2 cellular contexts compared by ENCODE assay signal in genomic region chr1:23743287-23744052, GRCh38.
TF ChIP-seq lines count a peak whose summit lies in the region.

A gene with protein sequence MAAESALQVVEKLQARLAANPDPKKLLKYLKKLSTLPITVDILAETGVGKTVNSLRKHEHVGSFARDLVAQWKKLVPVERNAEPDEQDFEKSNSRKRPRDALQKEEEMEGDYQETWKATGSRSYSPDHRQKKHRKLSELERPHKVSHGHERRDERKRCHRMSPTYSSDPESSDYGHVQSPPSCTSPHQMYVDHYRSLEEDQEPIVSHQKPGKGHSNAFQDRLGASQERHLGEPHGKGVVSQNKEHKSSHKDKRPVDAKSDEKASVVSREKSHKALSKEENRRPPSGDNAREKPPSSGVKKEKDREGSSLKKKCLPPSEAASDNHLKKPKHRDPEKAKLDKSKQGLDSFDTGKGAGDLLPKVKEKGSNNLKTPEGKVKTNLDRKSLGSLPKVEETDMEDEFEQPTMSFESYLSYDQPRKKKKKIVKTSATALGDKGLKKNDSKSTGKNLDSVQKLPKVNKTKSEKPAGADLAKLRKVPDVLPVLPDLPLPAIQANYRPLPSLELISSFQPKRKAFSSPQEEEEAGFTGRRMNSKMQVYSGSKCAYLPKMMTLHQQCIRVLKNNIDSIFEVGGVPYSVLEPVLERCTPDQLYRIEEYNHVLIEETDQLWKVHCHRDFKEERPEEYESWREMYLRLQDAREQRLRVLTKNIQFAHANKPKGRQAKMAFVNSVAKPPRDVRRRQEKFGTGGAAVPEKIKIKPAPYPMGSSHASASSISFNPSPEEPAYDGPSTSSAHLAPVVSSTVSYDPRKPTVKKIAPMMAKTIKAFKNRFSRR (plus strand): TSS chr1:23743471. CDS start chr1:23743504, 33 bp downstream.

TF ChIP-seq in HEK293, 187 proteins besides CTCF, POLR2A, EP300 and RAD21 (continued from another document and continues in another):
- TF ChIP-seq ZNF510 (tag by site-specific recombination; IDR thresholded peaks at IDR 0.05; ENCODE audit: insufficient replicate concordance) (no peak), ZNF518A (tag by site-specific recombination; conservative IDR thresholded peaks at IDR 0.05; ENCODE audit: low read depth) (0 out of 2 replicates have a peak, but pooled peaks have one; percentile 33), ZNF341 (tag by site-specific recombination; IDR thresholded peaks at IDR 0.05; ENCODE audit: low read depth) (0 out of 2 replicates have a peak, but pooled peaks have one; percentile 13), PATZ1 (tag by site-specific recombination; IDR thresholded peaks at IDR 0.05) (peak; percentile 64), ZNF335 (tag by site-specific recombination; conservative IDR thresholded peaks at IDR 0.05) (peak; percentile 17; the same call in 1 of the 2 replicates), ZNF776 (tag by site-specific recombination; IDR thresholded peaks at IDR 0.05; ENCODE audit: borderline replicate concordance) (no peak), ZEB2 (tag by site-specific recombination; IDR thresholded peaks at IDR 0.05) (peak; percentile 17; the same call in 1 of the 2 replicates), ZNF558 (tag by site-specific recombination; IDR thresholded peaks at IDR 0.05) (no peak), ZNF560 (tag by site-specific recombination; IDR thresholded peaks at IDR 0.05; ENCODE audit: borderline replicate concordance) (no peak), ZNF362 (tag by site-specific recombination; IDR thresholded peaks at IDR 0.05) (no peak), ZNF843 (tag by site-specific recombination; IDR thresholded peaks at IDR 0.05) (peak; percentile 41; the same call in 1 of the 2 replicates), ZXDB (tag by site-specific recombination; IDR thresholded peaks at IDR 0.05) (peak; percentile 66), KLF10 (tag by site-specific recombination; IDR thresholded peaks at IDR 0.05) (peak; percentile 90), KLF8 (tag by site-specific recombination; IDR thresholded peaks at IDR 0.05) (peak; percentile 73; the same call in 1 of the 2 replicates), ZBTB20 (tag by site-specific recombination; IDR thresholded peaks at IDR 0.05) (peak; percentile 77)
- TF ChIP-seq, protein P1, sequence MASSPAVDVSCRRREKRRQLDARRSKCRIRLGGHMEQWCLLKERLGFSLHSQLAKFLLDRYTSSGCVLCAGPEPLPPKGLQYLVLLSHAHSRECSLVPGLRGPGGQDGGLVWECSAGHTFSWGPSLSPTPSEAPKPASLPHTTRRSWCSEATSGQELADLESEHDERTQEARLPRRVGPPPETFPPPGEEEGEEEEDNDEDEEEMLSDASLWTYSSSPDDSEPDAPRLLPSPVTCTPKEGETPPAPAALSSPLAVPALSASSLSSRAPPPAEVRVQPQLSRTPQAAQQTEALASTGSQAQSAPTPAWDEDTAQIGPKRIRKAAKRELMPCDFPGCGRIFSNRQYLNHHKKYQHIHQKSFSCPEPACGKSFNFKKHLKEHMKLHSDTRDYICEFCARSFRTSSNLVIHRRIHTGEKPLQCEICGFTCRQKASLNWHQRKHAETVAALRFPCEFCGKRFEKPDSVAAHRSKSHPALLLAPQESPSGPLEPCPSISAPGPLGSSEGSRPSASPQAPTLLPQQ (tag by site-specific recombination; IDR thresholded peaks at IDR 0.05): peak; percentile 36; the same call in 1 of the 2 replicates

TF ChIP-seq in GM12878, 131 proteins besides CTCF, POLR2A, EP300 and RAD21 (continued from another document and continues in another):
- TF ChIP-seq ZNF592 (IDR thresholded peaks at IDR 0.05) (no peak), SMAD1 (IDR thresholded peaks at IDR 0.05; ENCODE audit: low read depth, partially characterized antibody) (no peak), ZNF384 (IDR thresholded peaks at IDR 0.05; ENCODE audit: borderline replicate concordance, low read depth, low read length) (no peak), GATAD2B (conservative IDR thresholded peaks at IDR 0.05; ENCODE audit: low read depth) (peak; percentile 99), CBX3 (IDR thresholded peaks at IDR 0.05; ENCODE audit: borderline replicate concordance, low read depth) (no peak), MYB (IDR thresholded peaks at IDR 0.05; ENCODE audit: borderline replicate concordance, low read depth, low read length) (no peak), BMI1 (IDR thresholded peaks at IDR 0.05; ENCODE audit: borderline replicate concordance) (no peak), E2F8 (IDR thresholded peaks at IDR 0.05; ENCODE audit: low read depth, partially characterized antibody) (no peak), STAT1 (conservative IDR thresholded peaks at IDR 0.05) (no peak), BCL3 (IDR thresholded peaks at IDR 0.05; ENCODE audit: borderline replicate concordance, insufficient read depth, low read depth, low read length, poor library complexity, severe bottlenecking) (no peak), RFX5 (IDR thresholded peaks at IDR 0.05; ENCODE audit: low read depth, low read length) (no peak; the same call in 1 of the 2 replicates), FOS (IDR thresholded peaks at IDR 0.05; ENCODE audit: borderline replicate concordance, extremely low read depth, insufficient read length) (no peak), SUPT20H (IDR thresholded peaks at IDR 0.05; ENCODE audit: borderline replicate concordance, control insufficient read depth, low read depth, low read length) (no peak), SKIL (IDR thresholded peaks at IDR 0.05; ENCODE audit: low read depth, poor library complexity, severe bottlenecking) (no peak)
- TF ChIP-seq, protein P2, sequence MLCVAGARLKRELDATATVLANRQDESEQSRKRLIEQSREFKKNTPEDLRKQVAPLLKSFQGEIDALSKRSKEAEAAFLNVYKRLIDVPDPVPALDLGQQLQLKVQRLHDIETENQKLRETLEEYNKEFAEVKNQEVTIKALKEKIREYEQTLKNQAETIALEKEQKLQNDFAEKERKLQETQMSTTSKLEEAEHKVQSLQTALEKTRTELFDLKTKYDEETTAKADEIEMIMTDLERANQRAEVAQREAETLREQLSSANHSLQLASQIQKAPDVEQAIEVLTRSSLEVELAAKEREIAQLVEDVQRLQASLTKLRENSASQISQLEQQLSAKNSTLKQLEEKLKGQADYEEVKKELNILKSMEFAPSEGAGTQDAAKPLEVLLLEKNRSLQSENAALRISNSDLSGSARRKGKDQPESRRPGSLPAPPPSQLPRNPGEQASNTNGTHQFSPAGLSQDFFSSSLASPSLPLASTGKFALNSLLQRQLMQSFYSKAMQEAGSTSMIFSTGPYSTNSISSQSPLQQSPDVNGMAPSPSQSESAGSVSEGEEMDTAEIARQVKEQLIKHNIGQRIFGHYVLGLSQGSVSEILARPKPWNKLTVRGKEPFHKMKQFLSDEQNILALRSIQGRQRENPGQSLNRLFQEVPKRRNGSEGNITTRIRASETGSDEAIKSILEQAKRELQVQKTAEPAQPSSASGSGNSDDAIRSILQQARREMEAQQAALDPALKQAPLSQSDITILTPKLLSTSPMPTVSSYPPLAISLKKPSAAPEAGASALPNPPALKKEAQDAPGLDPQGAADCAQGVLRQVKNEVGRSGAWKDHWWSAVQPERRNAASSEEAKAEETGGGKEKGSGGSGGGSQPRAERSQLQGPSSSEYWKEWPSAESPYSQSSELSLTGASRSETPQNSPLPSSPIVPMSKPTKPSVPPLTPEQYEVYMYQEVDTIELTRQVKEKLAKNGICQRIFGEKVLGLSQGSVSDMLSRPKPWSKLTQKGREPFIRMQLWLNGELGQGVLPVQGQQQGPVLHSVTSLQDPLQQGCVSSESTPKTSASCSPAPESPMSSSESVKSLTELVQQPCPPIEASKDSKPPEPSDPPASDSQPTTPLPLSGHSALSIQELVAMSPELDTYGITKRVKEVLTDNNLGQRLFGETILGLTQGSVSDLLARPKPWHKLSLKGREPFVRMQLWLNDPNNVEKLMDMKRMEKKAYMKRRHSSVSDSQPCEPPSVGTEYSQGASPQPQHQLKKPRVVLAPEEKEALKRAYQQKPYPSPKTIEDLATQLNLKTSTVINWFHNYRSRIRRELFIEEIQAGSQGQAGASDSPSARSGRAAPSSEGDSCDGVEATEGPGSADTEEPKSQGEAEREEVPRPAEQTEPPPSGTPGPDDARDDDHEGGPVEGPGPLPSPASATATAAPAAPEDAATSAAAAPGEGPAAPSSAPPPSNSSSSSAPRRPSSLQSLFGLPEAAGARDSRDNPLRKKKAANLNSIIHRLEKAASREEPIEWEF (IDR thresholded peaks at IDR 0.05; ENCODE audit: insufficient replicate concordance, low read depth, low read length): no peak
- TF ChIP-seq, protein P3, sequence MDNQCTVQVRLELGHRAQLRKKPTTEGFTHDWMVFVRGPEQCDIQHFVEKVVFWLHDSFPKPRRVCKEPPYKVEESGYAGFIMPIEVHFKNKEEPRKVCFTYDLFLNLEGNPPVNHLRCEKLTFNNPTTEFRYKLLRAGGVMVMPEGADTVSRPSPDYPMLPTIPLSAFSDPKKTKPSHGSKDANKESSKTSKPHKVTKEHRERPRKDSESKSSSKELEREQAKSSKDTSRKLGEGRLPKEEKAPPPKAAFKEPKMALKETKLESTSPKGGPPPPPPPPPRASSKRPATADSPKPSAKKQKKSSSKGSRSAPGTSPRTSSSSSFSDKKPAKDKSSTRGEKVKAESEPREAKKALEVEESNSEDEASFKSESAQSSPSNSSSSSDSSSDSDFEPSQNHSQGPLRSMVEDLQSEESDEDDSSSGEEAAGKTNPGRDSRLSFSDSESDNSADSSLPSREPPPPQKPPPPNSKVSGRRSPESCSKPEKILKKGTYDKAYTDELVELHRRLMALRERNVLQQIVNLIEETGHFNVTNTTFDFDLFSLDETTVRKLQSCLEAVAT (IDR thresholded peaks at IDR 0.05): no peak
